ENCODE assay signal across 1 cellular context in genomic region chr11:122851366-122852011, GRCh38.
TF ChIP-seq lines count a peak whose summit lies in the region.

No MANE protein-coding gene starts in this region.

TF ChIP-seq in SK-N-SH, 30 proteins besides CTCF, POLR2A, EP300 and RAD21 (continued from another document):
- no peak for TF ChIP-seq RFX5 (IDR thresholded peaks at IDR 0.05; ENCODE audit: low read length)
- TF ChIP-seq POLR2AphosphoS5 (IDR thresholded peaks at IDR 0.05; ENCODE audit: low read depth, low read length), result no peak
- TF ChIP-seq SMC3 (IDR thresholded peaks at IDR 0.05; ENCODE audit: low read depth, low read length), result no peak
- no peak for TF ChIP-seq NFIC (IDR thresholded peaks at IDR 0.05; ENCODE audit: borderline replicate concordance)
- TF ChIP-seq EZH2phosphoT487 (IDR thresholded peaks at IDR 0.05; ENCODE audit: borderline replicate concordance, low read depth), result no peak
- TF ChIP-seq ELF1 (IDR thresholded peaks at IDR 0.05), result no peak
- TF ChIP-seq, protein P1, sequence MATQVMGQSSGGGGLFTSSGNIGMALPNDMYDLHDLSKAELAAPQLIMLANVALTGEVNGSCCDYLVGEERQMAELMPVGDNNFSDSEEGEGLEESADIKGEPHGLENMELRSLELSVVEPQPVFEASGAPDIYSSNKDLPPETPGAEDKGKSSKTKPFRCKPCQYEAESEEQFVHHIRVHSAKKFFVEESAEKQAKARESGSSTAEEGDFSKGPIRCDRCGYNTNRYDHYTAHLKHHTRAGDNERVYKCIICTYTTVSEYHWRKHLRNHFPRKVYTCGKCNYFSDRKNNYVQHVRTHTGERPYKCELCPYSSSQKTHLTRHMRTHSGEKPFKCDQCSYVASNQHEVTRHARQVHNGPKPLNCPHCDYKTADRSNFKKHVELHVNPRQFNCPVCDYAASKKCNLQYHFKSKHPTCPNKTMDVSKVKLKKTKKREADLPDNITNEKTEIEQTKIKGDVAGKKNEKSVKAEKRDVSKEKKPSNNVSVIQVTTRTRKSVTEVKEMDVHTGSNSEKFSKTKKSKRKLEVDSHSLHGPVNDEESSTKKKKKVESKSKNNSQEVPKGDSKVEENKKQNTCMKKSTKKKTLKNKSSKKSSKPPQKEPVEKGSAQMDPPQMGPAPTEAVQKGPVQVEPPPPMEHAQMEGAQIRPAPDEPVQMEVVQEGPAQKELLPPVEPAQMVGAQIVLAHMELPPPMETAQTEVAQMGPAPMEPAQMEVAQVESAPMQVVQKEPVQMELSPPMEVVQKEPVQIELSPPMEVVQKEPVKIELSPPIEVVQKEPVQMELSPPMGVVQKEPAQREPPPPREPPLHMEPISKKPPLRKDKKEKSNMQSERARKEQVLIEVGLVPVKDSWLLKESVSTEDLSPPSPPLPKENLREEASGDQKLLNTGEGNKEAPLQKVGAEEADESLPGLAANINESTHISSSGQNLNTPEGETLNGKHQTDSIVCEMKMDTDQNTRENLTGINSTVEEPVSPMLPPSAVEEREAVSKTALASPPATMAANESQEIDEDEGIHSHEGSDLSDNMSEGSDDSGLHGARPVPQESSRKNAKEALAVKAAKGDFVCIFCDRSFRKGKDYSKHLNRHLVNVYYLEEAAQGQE (IDR thresholded peaks at IDR 0.05; ENCODE audit: low read depth, low read length), result no peak
- no peak for TF ChIP-seq FOXM1 (IDR thresholded peaks at IDR 0.05; ENCODE audit: low read depth)
- no peak for TF ChIP-seq FOSL2 (IDR thresholded peaks at IDR 0.05; ENCODE audit: borderline replicate concordance, low read depth)
- TF ChIP-seq, protein P2, sequence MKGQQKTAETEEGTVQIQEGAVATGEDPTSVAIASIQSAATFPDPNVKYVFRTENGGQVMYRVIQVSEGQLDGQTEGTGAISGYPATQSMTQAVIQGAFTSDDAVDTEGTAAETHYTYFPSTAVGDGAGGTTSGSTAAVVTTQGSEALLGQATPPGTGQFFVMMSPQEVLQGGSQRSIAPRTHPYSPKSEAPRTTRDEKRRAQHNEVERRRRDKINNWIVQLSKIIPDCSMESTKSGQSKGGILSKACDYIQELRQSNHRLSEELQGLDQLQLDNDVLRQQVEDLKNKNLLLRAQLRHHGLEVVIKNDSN (IDR thresholded peaks at IDR 0.05; ENCODE audit: borderline replicate concordance, low read depth), result no peak
